ENCODE assay signal across 8 cellular contexts in genomic region chr22:29375436-29376076, GRCh38. TPM values are rescaled to one million over a fixed set of nuclear protein-coding genes. Genes with fewer than 3 reads are reported as not detected.
DNase-seq lines count a peak whose midpoint lies in the region; ATAC-seq and TF ChIP-seq lines count a peak whose summit lies in the region.
"Had no signal": no experiment of that assay in that cellular context is flagged by ENCODE, and none has a peak within 500 bp of the region (broad histone marks: within the 10 kb centered on the region; RNA-seq: fewer than 3 reads in every experiment).

No MANE protein-coding gene starts in this region.

- no peaks in the 10 kb centered on the region for H3K27me3 Mint-ChIP-seq in Calu3 (ENCODE audit: unreplicated experiment)

- H2AFZ ChIP-seq in mammary epithelial cell (ENCODE audit: low read depth, low read length): no peak overlapping the region

- H3K27ac Mint-ChIP-seq in Calu3 (ENCODE audit: unreplicated experiment): peak overlapping the region; percentile 83

- WGBS in mammary epithelial cell (ENCODE audit: low coverage, missing lambda C conversion rate): 57% methylated on average over 4 of the region's 4 CpGs

- BruUV-seq in Calu3 (replicated peaks; lab: Mats Ljungman, UMichigan): no TSS peak
- no TSS peak for BruUV-seq in mammary epithelial cell (replicated peaks; lab: Mats Ljungman, UMichigan)

- peaks cover 47% of the 10 kb centered on the region for H3K4me1 Mint-ChIP-seq in Calu3 (ENCODE audit: low read depth, unreplicated experiment)

- dilution Hi-C loops in mammary epithelial cell (cut with HindIII; ENCODE audit: low sequenced_read_pairs): loop anchor here (5.0 kb wide), 1 partner anchor 63 kb away; no protein-coding TSS in a partner anchor

- H3K4me3 ChIP-seq in mammary epithelial cell (replicated peaks in 1 of 3; ENCODE audit: insufficient read depth in 1 of 3, low read depth in 2 of 3, low read length in 3 of 3): no peak overlapping the region

- CTCF ChIA-PET in Calu3 (lab: Charles Lee) (no interaction called here), mammary epithelial cell (lab: Charles Lee; ENCODE audit: low non-redundant PET) (no interaction called here)

- TF ChIP-seq CTCF in Calu3 (IDR thresholded peaks at IDR 0.05; ENCODE audit: unreplicated experiment) (no peak), mammary epithelial cell (conservative IDR thresholded peaks at IDR 0.05 in 1 of 2, IDR thresholded peaks at IDR 0.05 in 1 of 2; ENCODE audit: extremely low read depth in 1 of 2, insufficient read depth in 1 of 2, low read depth in 1 of 2, low read length in 2 of 2) (no peak)

- no peaks in the 10 kb centered on the region for H3K27me3 ChIP-seq in mammary epithelial cell (ENCODE audit: insufficient read depth, low read length)

- H3K4me3 Mint-ChIP-seq in Calu3 (ENCODE audit: low read depth, unreplicated experiment): no peak overlapping the region

- H4K20me1 ChIP-seq in mammary epithelial cell (ENCODE audit: insufficient read depth, low read length): no peaks in the 10 kb centered on the region

- peaks cover 36% of the 10 kb centered on the region for H3K4me1 ChIP-seq in mammary epithelial cell (ENCODE audit: insufficient read depth, low read length)

- ATAC-seq in GM19328 (IDR thresholded peaks at IDR 0.05; ENCODE audit: unreplicated experiment): no peak
- ATAC-seq: SK-N-SH treated with all-trans-retinoic acid at 6 μM for 48 hours had no signal

- DNase-seq in Calu3 (no peak), MV-4-11 (lab: John Stamatoyannopoulos, UW) (peak; percentile 50), mammary epithelial cell (no peak), posterior vena cava (ENCODE audit: low spot score) (peak; percentile 54), inferior parietal cortex (ENCODE audit: extremely low spot score) (no peak), NCI-H345 treated with DMSO at 0.1 percent for 48 hours (lab: John Stamatoyannopoulos, UW; ENCODE audit: unreplicated experiment) (no peak)

- intact Hi-C loops in Calu3 (cut with micrococcal nuclease; ENCODE audit: unreplicated experiment): no loop called here
- intact Hi-C loops in mammary epithelial cell (cut with micrococcal nuclease): no loop called here
- intact Hi-C loops in posterior vena cava (cut with DNase I): no loop called here

- H3K79me2 ChIP-seq in mammary epithelial cell (ENCODE audit: insufficient read depth, low read length): peaks cover 78% of the 10 kb centered on the region

- no peak overlapping the region for H3K4me2 ChIP-seq in mammary epithelial cell (ENCODE audit: insufficient read depth, low read depth, low read length)

- H3K9ac ChIP-seq in mammary epithelial cell (ENCODE audit: insufficient read depth, low read length): no peak overlapping the region

- H3K9me3 Mint-ChIP-seq in Calu3 (ENCODE audit: low read depth, unreplicated experiment): no peaks in the 10 kb centered on the region

- no peaks in the 10 kb centered on the region for H3K9me3 ChIP-seq in mammary epithelial cell (replicated peaks; ENCODE audit: insufficient read depth, low read length)

- peak overlapping the region; percentile 53 for H3K27ac ChIP-seq in mammary epithelial cell (ENCODE audit: insufficient read depth, low read depth, low read length)

- in situ Hi-C loops in mammary epithelial cell (cut with MboI; ENCODE audit: low sequenced_read_pairs in 2 of 2): loop anchor here in 1 of 2 donors (25.0 kb wide), 1 partner anchor 712 kb away; the partner anchor contains the start of gene HORMAD2

- H3K36me3 Mint-ChIP-seq in Calu3 (ENCODE audit: insufficient read depth, unreplicated experiment): peaks cover 46% of the 10 kb centered on the region

- H3K36me3 ChIP-seq in mammary epithelial cell (ENCODE audit: insufficient read depth, low read length): peaks cover 3% of the 10 kb centered on the region

RNA-seq across cellular contexts. Expression of gene AP1B1, which starts 12.8 kb away (rescaled TPM):
- total RNA-seq in Calu3 (2022) (88.9 and 92.7 TPM in 2 replicates), mammary epithelial cell (10 to 100 TPM; 68.8 to 87.5 TPM), posterior vena cava (10 to 100 TPM; 53.7 to 63.0 TPM)
- polyA plus RNA-seq in mammary epithelial cell: 94.0 TPM
- 285 TPM for polyA minus RNA-seq in mammary epithelial cell

Comparison
In these comparisons a context has a peak if more than half of its experiments do, and no peak if none do; other contexts are left out.
1. DNase-seq: peak in MV-4-11 (single experiment) and posterior vena cava (single experiment); none in Calu3 (single experiment), mammary epithelial cell (single experiment), inferior parietal cortex (single experiment) and NCI-H345 treated with DMSO at 0.1 percent for 48 hours (single experiment).